Comparison of ENCODE assay signal across 17 cellular contexts in genomic region chr5:5339257-5339656, GRCh38.
A peak's percentile ranks its signal among the peaks of the same experiment; 100 is the strongest.
DNase-seq lines count a peak whose midpoint lies in the region; ATAC-seq and TF ChIP-seq lines count a peak whose summit lies in the region.
"Had no signal": no experiment of that assay in that cellular context is flagged by ENCODE, and none has a peak within 500 bp of the region (broad histone marks: within the 10 kb centered on the region; RNA-seq: fewer than 3 reads in every experiment).

No MANE protein-coding gene starts in this region.

- H4K12ac ChIP-seq in trophoblast cell (ENCODE audit: low read depth, low read length): no peak overlapping the region

- H3K27me3 ChIP-seq in breast epithelium (no peaks in the 10 kb centered on the region), trophoblast cell (ENCODE audit: insufficient read depth, low read length) (no peaks in the 10 kb centered on the region)
- H3K27me3 ChIP-seq: BLaER1 treated with 17β-estradiol and CSF1 and Interleukin-3, amounts not matched to agents 10 nM and 100 nM had no signal

- H3K4me3 ChIP-seq in breast epithelium: no peak overlapping the region
- H3K4me3 ChIP-seq in trophoblast cell (ENCODE audit: low read depth, low read length): no peak overlapping the region
- H3K4me3 ChIP-seq: BLaER1 treated with 17β-estradiol and CSF1 and Interleukin-3, amounts not matched to agents 10 nM and 100 nM had no signal

- intact Hi-C loops in MCF 10A (cut with micrococcal nuclease) (no loop called here), breast epithelium (cut with DNase I; ENCODE audit: low total_unique reads) (no loop called here)

- DNase-seq in MCF 10A (ENCODE audit: unreplicated experiment) (no peak), breast epithelium (ENCODE audit: low spot score in 2 of 2) (no peak), chondrocyte (ENCODE audit: low spot score) (no peak), trophoblast cell (no peak), GM19240 (ENCODE audit: insufficient read length, low spot score) (no peak), activated gamma-delta T cell treated with Interleukin-2 at 50 U/mL for 16 hours (no peak), occipital lobe (lab: John Stamatoyannopoulos, UW) (no peak)
- DNase-seq: Calu3; CD8-positive, alpha-beta T cell; DMS79 treated with DMSO at 0.1 percent for 48 hours; GF-D8; H9 had no signal

- H3K27ac Mint-ChIP-seq in MCF 10A (ENCODE audit: low read depth, unreplicated experiment): peak overlapping the region; percentile 40
- H3K27ac Mint-ChIP-seq in chondrocyte (ENCODE audit: unreplicated experiment): peak overlapping the region; percentile 94
- H3K27ac Mint-ChIP-seq: B cell; CD8-positive, alpha-beta T cell had no signal

- H3K4me2 ChIP-seq in trophoblast cell (ENCODE audit: low read length): no peak overlapping the region

- H2BK5ac ChIP-seq in trophoblast cell (ENCODE audit: low read depth, low read length, poor library complexity): peak overlapping the region; percentile 55

- no peak overlapping the region for H3K18ac ChIP-seq in trophoblast cell (ENCODE audit: low read length)

- no peak for ATAC-seq in HG03520 (IDR thresholded peaks at IDR 0.05; ENCODE audit: unreplicated experiment)
- ATAC-seq: CD8-positive, alpha-beta T cell had no signal

- H3K36me3 ChIP-seq in breast epithelium (no peaks in the 10 kb centered on the region), trophoblast cell (ENCODE audit: control insufficient read depth in 1 of 2, insufficient read depth in 2 of 2, low read length in 2 of 2) (no peaks in the 10 kb centered on the region)
- H3K36me3 ChIP-seq: BLaER1 treated with 17β-estradiol and CSF1 and Interleukin-3, amounts not matched to agents 10 nM and 100 nM had no signal

- peaks cover 42% of the 10 kb centered on the region for H3K79me1 ChIP-seq in trophoblast cell (ENCODE audit: low read length)

- no peak overlapping the region for H3K4ac ChIP-seq in trophoblast cell (ENCODE audit: low read depth, low read length)

- POLR2A ChIA-PET in MCF 10A (lab: Yijun Ruan, JAX): no interaction called here

- H3K9me3 ChIP-seq in breast epithelium: no peaks in the 10 kb centered on the region
- H3K9me3 ChIP-seq in trophoblast cell (ENCODE audit: insufficient read depth, low read depth, low read length): no peaks in the 10 kb centered on the region

- H3K4me3 Mint-ChIP-seq in MCF 10A (ENCODE audit: unreplicated experiment) (no peak overlapping the region), chondrocyte (ENCODE audit: unreplicated experiment) (no peak overlapping the region)
- H3K4me3 Mint-ChIP-seq: B cell; CD8-positive, alpha-beta T cell; H9 had no signal

- TF ChIP-seq POLR2A in breast epithelium (IDR thresholded peaks at IDR 0.05): no peak

- no peaks in the 10 kb centered on the region for H3K36me3 Mint-ChIP-seq in MCF 10A (ENCODE audit: insufficient read depth, unreplicated experiment)
- no peaks in the 10 kb centered on the region for H3K36me3 Mint-ChIP-seq in chondrocyte (ENCODE audit: low read depth)
- H3K36me3 Mint-ChIP-seq: CD8-positive, alpha-beta T cell had no signal

- no peak overlapping the region for H2AFZ ChIP-seq in trophoblast cell (ENCODE audit: insufficient read depth, low read length, poor library complexity)

- no peak for TF ChIP-seq CTCF in MCF 10A (IDR thresholded peaks at IDR 0.05; ENCODE audit: unreplicated experiment)
- no peak for TF ChIP-seq CTCF in breast epithelium (IDR thresholded peaks at IDR 0.05)
- TF ChIP-seq CTCF in chondrocyte (IDR thresholded peaks at IDR 0.05): no peak

- H3K27me3 Mint-ChIP-seq in MCF 10A (ENCODE audit: insufficient read depth, unreplicated experiment) (no peaks in the 10 kb centered on the region), chondrocyte (ENCODE audit: low read depth) (no peaks in the 10 kb centered on the region)

- no TSS peak for BruUV-seq in MCF 10A (replicated peaks; lab: Mats Ljungman, UMichigan)

- no peak overlapping the region for H2AK5ac ChIP-seq in trophoblast cell (ENCODE audit: low read length)

- no peaks in the 10 kb centered on the region for H3K9me3 Mint-ChIP-seq in MCF 10A (ENCODE audit: unreplicated experiment)
- H3K9me3 Mint-ChIP-seq in chondrocyte (ENCODE audit: low read depth): no peaks in the 10 kb centered on the region
- H3K9me3 Mint-ChIP-seq: CD8-positive, alpha-beta T cell; H9 had no signal

- peak overlapping the region; percentile 91 for H4K91ac ChIP-seq in trophoblast cell (ENCODE audit: low read depth, low read length)

- no peak overlapping the region for H4K8ac ChIP-seq in trophoblast cell (ENCODE audit: low read depth, low read length)

- H3K27ac ChIP-seq in breast epithelium: peak overlapping the region in 1 of 2 donors; percentile 52
- no peak overlapping the region for H3K27ac ChIP-seq in trophoblast cell (ENCODE audit: low read depth, low read length)
- H3K27ac ChIP-seq: 22Rv1; BLaER1 treated with 17β-estradiol and CSF1 and Interleukin-3, amounts not matched to agents 10 nM and 100 nM; HL-60 had no signal

- no CpG with 5 or more reads among the region's 4 CpGs for WGBS in trophoblast cell (ENCODE audit: extremely low coverage, insufficient coverage, insufficient read length)

- no peak overlapping the region for H3K14ac ChIP-seq in trophoblast cell (ENCODE audit: low read length)

- H3K9ac ChIP-seq in trophoblast cell (ENCODE audit: low read length): no peak overlapping the region
- H3K9ac ChIP-seq: BLaER1 treated with 17β-estradiol and CSF1 and Interleukin-3, amounts not matched to agents 10 nM and 100 nM had no signal

- no peaks in the 10 kb centered on the region for H3K4me1 ChIP-seq in breast epithelium
- H3K4me1 ChIP-seq in trophoblast cell (ENCODE audit: control insufficient read depth in 1 of 2, insufficient read depth in 2 of 2, low read length in 2 of 2): peaks cover 14 to 25% of the 10 kb centered on the region in 2 experiments

- H3K23ac ChIP-seq in trophoblast cell (ENCODE audit: low read length): no peak overlapping the region

- peaks cover 54% of the 10 kb centered on the region for H3K4me1 Mint-ChIP-seq in MCF 10A (ENCODE audit: insufficient read depth, unreplicated experiment)
- peaks cover 80% of the 10 kb centered on the region for H3K4me1 Mint-ChIP-seq in chondrocyte (ENCODE audit: low read depth)
- H3K4me1 Mint-ChIP-seq: B cell had no signal

- H2BK12ac ChIP-seq in trophoblast cell (ENCODE audit: low read length): peak overlapping the region; percentile 70

- H2BK120ac ChIP-seq in trophoblast cell (ENCODE audit: insufficient read depth, low read length, poor library complexity): peak overlapping the region; percentile 65

- CTCF ChIA-PET in MCF 10A (lab: Yijun Ruan, JAX): interaction anchor here (1.7 kb wide), 1 partner anchor 12 kb away, joined by 7 read pairs; no protein-coding TSS in a partner anchor

- peaks cover 8% of the 10 kb centered on the region for H3K79me2 ChIP-seq in trophoblast cell (ENCODE audit: control insufficient read depth, insufficient read depth, low read length, poor library complexity)
